ENCODE assay signal across 8 cellular contexts in the genomic region with DNA sequence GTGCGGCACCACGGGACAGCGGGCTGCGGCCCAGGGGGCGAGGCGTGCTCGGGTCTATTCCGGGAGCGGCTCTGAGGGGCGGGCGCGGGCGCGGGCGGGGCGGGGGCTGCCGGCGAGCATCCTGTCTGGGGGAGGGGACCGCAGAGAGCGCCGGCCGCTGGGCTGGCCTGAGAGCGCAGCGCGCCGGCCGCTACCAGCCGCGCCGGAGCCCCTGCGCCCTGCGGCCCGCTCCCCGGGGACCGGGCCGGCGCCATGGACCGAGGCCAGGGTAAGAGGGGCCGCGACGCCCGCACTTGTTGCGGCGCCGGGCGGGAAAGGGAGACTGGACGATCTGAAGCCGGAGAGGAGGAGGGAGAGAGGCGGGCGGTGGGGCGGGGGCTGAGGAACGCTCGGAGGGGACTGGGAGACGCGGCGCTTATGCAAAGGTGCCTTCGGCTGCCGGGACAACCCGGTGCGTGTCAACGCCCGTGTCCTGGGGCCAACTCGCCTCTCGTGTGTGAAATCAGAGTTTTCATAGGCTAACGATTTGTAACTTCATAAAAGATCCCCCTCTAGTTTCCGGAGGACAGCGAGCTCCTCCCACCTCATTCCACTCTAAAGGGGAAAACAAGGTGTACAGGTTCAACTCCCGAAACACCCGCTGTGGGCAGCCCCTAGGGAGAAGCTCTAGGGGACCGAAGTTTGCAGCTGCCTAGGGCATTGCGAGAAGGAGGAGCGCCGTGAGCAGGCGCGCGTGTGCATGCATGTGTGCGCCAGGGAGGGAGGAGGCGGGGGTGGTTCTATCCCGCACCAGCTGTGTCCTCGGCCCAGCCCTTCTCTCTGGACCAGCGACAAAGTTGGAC. TPM values are rescaled to one million over a fixed set of nuclear protein-coding genes. Genes with fewer than 3 reads are reported as not detected.
DNase-seq lines count a peak whose midpoint lies in the region; ATAC-seq, FAIRE-seq and TF ChIP-seq lines count a peak whose summit lies in the region.

A gene (plus strand): TSS at position 143 of the 842 bp plus-strand sequence. CDS start 110 bp downstream, at position 253.

- H3K27ac ChIP-seq in GM12878 (ENCODE audit: control insufficient read depth, insufficient read depth) (no peak within 1 kb of the TSS), pancreas (no peak within 1 kb of the TSS)

- no peak within 1 kb of the TSS for H2AFZ ChIP-seq in GM12878 (ENCODE audit: control insufficient read depth, low read depth, low read length)

- no peak within 1 kb of the TSS for H3K4me2 ChIP-seq in GM12878 (ENCODE audit: control insufficient read depth, insufficient read depth)

- H3K9ac ChIP-seq in GM12878 (ENCODE audit: control insufficient read depth, insufficient read depth, low read length): no peak within 1 kb of the TSS

- H3K4me3 ChIP-seq in GM12878 (no peak within 1 kb of the TSS), pancreas (peak within 1 kb of the TSS; percentile 19 to 60 (median 32))

- CTCF ChIA-PET in GM12878 (lab: Yijun Ruan, JAX): no interaction called here

- FAIRE-seq in GM12878 (lab: Jason Lieb, UNC) (no peak), pancreas (lab: Jason Lieb, UNC) (no peak)

- H3K4me1 ChIP-seq in GM12878 (ENCODE audit: control insufficient read depth, insufficient read depth, low read length): no peaks in the 10 kb centered on the region
- peaks cover 0 to 3% (median 0%) of the 10 kb centered on the region in 3 donors for H3K4me1 ChIP-seq in pancreas

- no peak within 1 kb of the TSS for H3K27ac Mint-ChIP-seq in T-helper 2 cell treated with Interferon-gamma antibody and Interleukin-4, amounts not matched to agents 5 μg/mL and 100 μg/mL, for 36 hours

- no peak for TF ChIP-seq RAD21 in GM12878 (IDR thresholded peaks at IDR 0.05; ENCODE audit: insufficient read depth, low read depth, low read length)

- H3K36me3 ChIP-seq in GM12878 (ENCODE audit: control insufficient read depth in 2 of 2, insufficient read depth in 2 of 2, low read length in 1 of 2) (no peaks in the 10 kb centered on the region), pancreas (no peaks in the 10 kb centered on the region)

- SMC1A ChIA-PET in GM12878 (lab: Charles Lee; ENCODE audit: uncharacterized antibody, unreplicated experiment): no interaction called here

- no peaks in the 10 kb centered on the region for H3K79me2 ChIP-seq in GM12878 (ENCODE audit: control insufficient read depth, insufficient read depth, low read length)

- H3K4me1 Mint-ChIP-seq in T-helper 2 cell treated with Interferon-gamma antibody and Interleukin-4, amounts not matched to agents 5 μg/mL and 100 μg/mL, for 36 hours (ENCODE audit: low read depth): peaks cover 6% of the 10 kb centered on the region

- TF ChIP-seq POLR2A in GM12878 (IDR thresholded peaks at IDR 0.05; ENCODE audit: low read depth, low read length): no peak

- peaks cover 9 to 12% of the 10 kb centered on the region in 2 experiments for H3K27me3 ChIP-seq in GM12878 (replicated peaks in 1 of 2; ENCODE audit: control insufficient read depth in 2 of 2, insufficient read depth in 2 of 2, low read length in 1 of 2)
- no peaks in the 10 kb centered on the region for H3K27me3 ChIP-seq in pancreas

- peaks cover 3% of the 10 kb centered on the region; the same call in 2 of the 3 replicates for H3K9me3 ChIP-seq in GM12878 (replicated peaks; ENCODE audit: control insufficient read depth, insufficient read depth, low read length)
- H3K9me3 ChIP-seq in pancreas: no peaks in the 10 kb centered on the region

- ATAC-seq in GM12878 (no peak; the same call in 2 of the 3 replicates), left ventricle myocardium superior (peak; percentile 90), pancreas (peak; percentile 78 to 91 (median 86)), GM19455 (IDR thresholded peaks at IDR 0.05; ENCODE audit: unreplicated experiment) (no peak)

- DNase-seq in T-helper 2 cell treated with Interferon-gamma antibody and Interleukin-4, amounts not matched to agents 5 μg/mL and 100 μg/mL, for 36 hours (ENCODE audit: low spot score): no peak
- no peak for DNase-seq in T-helper 2 cell
- peak; percentile 35 for DNase-seq in NCI-H748 treated with DMSO at 0.1 percent for 48 hours (lab: John Stamatoyannopoulos, UW)
- no peak for DNase-seq in GM12878 (ENCODE audit: low read depth, low spot score)
- DNase-seq in left ventricle myocardium superior: peak; percentile 87
- DNase-seq in pancreas: peak; percentile 25 to 79 (median 36)
- DNase-seq in GM19238 (ENCODE audit: insufficient read length, low spot score): no peak

- H3K4me3 Mint-ChIP-seq in T-helper 2 cell treated with Interferon-gamma antibody and Interleukin-4, amounts not matched to agents 5 μg/mL and 100 μg/mL, for 36 hours: peak within 1 kb of the TSS; percentile 71

- no TSS peak for BruUV-seq in GM12878 (replicated peaks; lab: Mats Ljungman, UMichigan)

- no peak for TF ChIP-seq EP300 in GM12878 (IDR thresholded peaks at IDR 0.05; ENCODE audit: borderline replicate concordance in 1 of 2, control insufficient read depth in 1 of 2, low read depth in 2 of 2, low read length in 2 of 2)

- TF ChIP-seq CTCF in GM12878 (IDR thresholded peaks at IDR 0.05 in 2 of 3, conservative IDR thresholded peaks at IDR 0.05 in 1 of 3; ENCODE audit: control insufficient read depth in 2 of 3, extremely low read depth in 1 of 3, insufficient read depth in 1 of 3, low read depth in 3 of 3, low read length in 3 of 3): no peak
- TF ChIP-seq CTCF in pancreas (IDR thresholded peaks at IDR 0.05): no peak

- intact Hi-C loops in GM12878 (cut with micrococcal nuclease; ENCODE audit: unreplicated experiment): no loop called here
- intact Hi-C loops in left ventricle myocardium superior (cut with micrococcal nuclease): no loop called here
- intact Hi-C loops in pancreas (cut with DNase I): no loop called here

- in situ Hi-C loops in GM12878 (cut with MboI): no loop called here

- RAD21 ChIA-PET in GM12878 (lab: Charles Lee; ENCODE audit: unreplicated experiment): no interaction called here

- H4K20me1 ChIP-seq in GM12878 (ENCODE audit: control insufficient read depth, insufficient read depth): no peaks in the 10 kb centered on the region

- H3K27me3 Mint-ChIP-seq in T-helper 2 cell treated with Interferon-gamma antibody and Interleukin-4, amounts not matched to agents 5 μg/mL and 100 μg/mL, for 36 hours (ENCODE audit: low read depth): peaks cover 52% of the 10 kb centered on the region

- POLR2A ChIA-PET in GM12878 (lab: Charles Lee): no interaction called here

- WGBS in GM12878 (ENCODE audit: insufficient coverage, insufficient replicate concordance, low lambda C conversion rate, missing lambda C conversion rate): 2% methylated on average over 27 of the region's 81 CpGs
- WGBS in pancreas, 2 donors: 0 to 1% methylated on average over 67 to 81 of the region's 81 CpGs

- no peaks in the 10 kb centered on the region for H3K36me3 Mint-ChIP-seq in T-helper 2 cell treated with Interferon-gamma antibody and Interleukin-4, amounts not matched to agents 5 μg/mL and 100 μg/mL, for 36 hours (ENCODE audit: low read depth)

- peaks cover 10% of the 10 kb centered on the region for H3K9me3 Mint-ChIP-seq in T-helper 2 cell treated with Interferon-gamma antibody and Interleukin-4, amounts not matched to agents 5 μg/mL and 100 μg/mL, for 36 hours

TF ChIP-seq in GM12878, 131 proteins besides CTCF, POLR2A, EP300 and RAD21:
- TF ChIP-seq, protein P1, sequence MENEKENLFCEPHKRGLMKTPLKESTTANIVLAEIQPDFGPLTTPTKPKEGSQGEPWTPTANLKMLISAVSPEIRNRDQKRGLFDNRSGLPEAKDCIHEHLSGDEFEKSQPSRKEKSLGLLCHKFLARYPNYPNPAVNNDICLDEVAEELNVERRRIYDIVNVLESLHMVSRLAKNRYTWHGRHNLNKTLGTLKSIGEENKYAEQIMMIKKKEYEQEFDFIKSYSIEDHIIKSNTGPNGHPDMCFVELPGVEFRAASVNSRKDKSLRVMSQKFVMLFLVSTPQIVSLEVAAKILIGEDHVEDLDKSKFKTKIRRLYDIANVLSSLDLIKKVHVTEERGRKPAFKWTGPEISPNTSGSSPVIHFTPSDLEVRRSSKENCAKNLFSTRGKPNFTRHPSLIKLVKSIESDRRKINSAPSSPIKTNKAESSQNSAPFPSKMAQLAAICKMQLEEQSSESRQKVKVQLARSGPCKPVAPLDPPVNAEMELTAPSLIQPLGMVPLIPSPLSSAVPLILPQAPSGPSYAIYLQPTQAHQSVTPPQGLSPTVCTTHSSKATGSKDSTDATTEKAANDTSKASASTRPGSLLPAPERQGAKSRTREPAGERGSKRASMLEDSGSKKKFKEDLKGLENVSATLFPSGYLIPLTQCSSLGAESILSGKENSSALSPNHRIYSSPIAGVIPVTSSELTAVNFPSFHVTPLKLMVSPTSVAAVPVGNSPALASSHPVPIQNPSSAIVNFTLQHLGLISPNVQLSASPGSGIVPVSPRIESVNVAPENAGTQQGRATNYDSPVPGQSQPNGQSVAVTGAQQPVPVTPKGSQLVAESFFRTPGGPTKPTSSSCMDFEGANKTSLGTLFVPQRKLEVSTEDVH (IDR thresholded peaks at IDR 0.05; ENCODE audit: low read depth, partially characterized antibody): no peak
- TF ChIP-seq SUZ12 (IDR thresholded peaks at IDR 0.05; ENCODE audit: unreplicated experiment): peak; percentile 53
- no peak for TF ChIP-seq ETV6 (conservative IDR thresholded peaks at IDR 0.05 in 1 of 2, IDR thresholded peaks at IDR 0.05 in 1 of 2; ENCODE audit: borderline replicate concordance in 1 of 2, low read depth in 1 of 2)
- TF ChIP-seq EGR1 (IDR thresholded peaks at IDR 0.05; ENCODE audit: borderline replicate concordance in 1 of 2, low read depth in 2 of 2, low read length in 2 of 2): no peak
- TF ChIP-seq LARP7 (IDR thresholded peaks at IDR 0.05): no peak

RNA-seq across cellular contexts. Expression of the gene that starts here (rescaled TPM):
- total RNA-seq in GM12878 (2013; cell fraction: nucleolus; rRNA removed): not detected in 2 replicates
- not detected in 2 replicates for total RNA-seq in GM12878 (2014; rRNA removed)
- not detected in 2 replicates for total RNA-seq in GM12878 (2014; rRNA removed; fragmentation: Illumina TruSeq; extraction: Trizol)
- total RNA-seq in GM12878 (2021): not detected in 2 replicates
- polyA plus RNA-seq in GM12878 (2011; ENCODE audit: low read depth): not detected
- not detected in 2 replicates for polyA plus RNA-seq in GM12878 (2011; rRNA removed)
- polyA plus RNA-seq in GM12878 (2011; cell fraction: cytosol; rRNA removed): not detected in 2 replicates
- polyA plus RNA-seq in GM12878 (2011; cell fraction: nucleus; rRNA removed): not detected in 2 replicates
- polyA plus RNA-seq in GM12878 (2012): 0.06 TPM in 1 of 2 replicates, not detected in the other
- polyA plus RNA-seq in GM12878 (2014; fragmentation: Illumina TruSeq; extraction: Trizol): not detected in 2 replicates
- under 1 TPM in 1 of 2 experiments, not detected in 1; 0.11 TPM for polyA plus RNA-seq in GM12878 (2014; fragmentation: Nextera tagmentation; extraction: Ambion mirVana)
- polyA plus RNA-seq in GM12878 (2014; rRNA removed): not detected in 2 replicates
- polyA plus RNA-seq in GM12878 (2016; fragmentation: Nextera tagmentation; extraction: Ambion mirVana): not detected
- not detected in 2 replicates for polyA minus RNA-seq in GM12878 (2011; rRNA and poly(A)+ RNA removed)
- not detected in 2 replicates for polyA minus RNA-seq in GM12878 (2011; cell fraction: cytosol; rRNA and poly(A)+ RNA removed)
- polyA minus RNA-seq in GM12878 (2011; cell fraction: nucleus; rRNA and poly(A)+ RNA removed): not detected in 2 replicates
- total RNA-seq in left ventricle myocardium superior: 48.9 TPM
- total RNA-seq in pancreas: 1 to 10 TPM in 3 of 6 donors, under 1 TPM in 3; 0.54 to 2.4 (median 1.00) TPM
- polyA plus RNA-seq in pancreas: 1 to 10 TPM; 1.5 to 1.7 TPM

Comparison
In these comparisons a context has a peak if more than half of its experiments do, and no peak if none do; other contexts are left out.
1. RNA of the gene that starts here (total RNA-seq): 48.9 TPM in left ventricle myocardium superior (single experiment); 0.54 to 2.4 TPM in pancreas and not detected in GM12878; every median in the first group is over 10 times any median in the second.
2. DNase-seq: peak in NCI-H748 treated with DMSO at 0.1 percent for 48 hours (single experiment), left ventricle myocardium superior (single experiment) and pancreas (6 of 6); none in T-helper 2 cell treated with Interferon-gamma antibody and Interleukin-4, amounts not matched to agents 5 μg/mL and 100 μg/mL, for 36 hours (single experiment), T-helper 2 cell (0 of 5), GM12878 (single experiment) and GM19238 (single experiment).
3. ATAC-seq: peak in left ventricle myocardium superior (single experiment) and pancreas (4 of 4); none in GM12878 (single experiment) and GM19455 (single experiment).